ENCODE assay signal across 8 cellular contexts in genomic region chr1:168469690-168470089, GRCh38.
DNase-seq lines count a peak whose midpoint lies in the region; ATAC-seq and TF ChIP-seq lines count a peak whose summit lies in the region.

No MANE protein-coding gene starts in this region.

- no peaks in the 10 kb centered on the region for H3K9me2 ChIP-seq in MM.1S (replicated peaks; ENCODE audit: insufficient read depth, low read length)

- DNase-seq in AG08395 (ENCODE audit: low spot score) (peak; percentile 86), KBM-7 (peak; percentile 93), cardiac septum (ENCODE audit: low spot score) (peak; percentile 83), MM.1S (no peak)
- DNase-seq in activated CD8-positive, alpha-beta memory T cell treated with anti-CD3 and anti-CD28 coated beads, Interleukin-2, amount 50 U/mL, for 24 hours (ENCODE audit: extremely low read depth): peak; percentile 6
- DNase-seq in stimulated activated CD4-positive, alpha-beta T cell treated with anti-CD3 and anti-CD28 coated beads, Interleukin-4, amount 100 ng/mL, for 4 hours: peak; percentile 7 to 24

- no peaks in the 10 kb centered on the region for H3K79me2 ChIP-seq in MM.1S (ENCODE audit: low read length)

- in situ Hi-C loops in KBM-7 (cut with MboI; ENCODE audit: low pct_unique_long_range_greater_than_20kb, low sequenced_read_pairs): no loop called here

- no peaks in the 10 kb centered on the region for H3K27me3 ChIP-seq in MM.1S (replicated peaks; ENCODE audit: insufficient read depth, low read length)

- no peaks in the 10 kb centered on the region for H3K9me3 ChIP-seq in MM.1S (replicated peaks; ENCODE audit: insufficient read depth, low read length)

- no peaks in the 10 kb centered on the region for H3F3A ChIP-seq in MM.1S (ENCODE audit: insufficient read depth, low read length)

- TF ChIP-seq CTCF in MM.1S (IDR thresholded peaks at IDR 0.05; ENCODE audit: low read length): no peak

- H3K27ac ChIP-seq in MM.1S (ENCODE audit: low read length): no peak overlapping the region

- H3K4me1 ChIP-seq in MM.1S (ENCODE audit: low read length): peaks cover 25% of the 10 kb centered on the region

- H3K4me2 ChIP-seq in MM.1S (ENCODE audit: low read depth, low read length): no peak overlapping the region

- H3K9ac ChIP-seq in MM.1S (ENCODE audit: low read length): no peak overlapping the region

- no peaks in the 10 kb centered on the region for H4K20me1 ChIP-seq in MM.1S (ENCODE audit: insufficient read depth, low read length)

- intact Hi-C loops in cardiac septum (cut with DNase I): no loop called here

- H3K4me3 ChIP-seq in MM.1S (ENCODE audit: low read length): no peak overlapping the region

- H2AFZ ChIP-seq in MM.1S (ENCODE audit: low read length): no peak overlapping the region

- ATAC-seq in GM21717 (IDR thresholded peaks at IDR 0.05; ENCODE audit: unreplicated experiment): no peak
- ATAC-seq in HG02973 (IDR thresholded peaks at IDR 0.05; ENCODE audit: unreplicated experiment): no peak

- H3K36me3 ChIP-seq in MM.1S (replicated peaks; ENCODE audit: insufficient read depth, low read length): no peaks in the 10 kb centered on the region
